ENCODE assay signal across 1 cellular context in the genomic region with DNA sequence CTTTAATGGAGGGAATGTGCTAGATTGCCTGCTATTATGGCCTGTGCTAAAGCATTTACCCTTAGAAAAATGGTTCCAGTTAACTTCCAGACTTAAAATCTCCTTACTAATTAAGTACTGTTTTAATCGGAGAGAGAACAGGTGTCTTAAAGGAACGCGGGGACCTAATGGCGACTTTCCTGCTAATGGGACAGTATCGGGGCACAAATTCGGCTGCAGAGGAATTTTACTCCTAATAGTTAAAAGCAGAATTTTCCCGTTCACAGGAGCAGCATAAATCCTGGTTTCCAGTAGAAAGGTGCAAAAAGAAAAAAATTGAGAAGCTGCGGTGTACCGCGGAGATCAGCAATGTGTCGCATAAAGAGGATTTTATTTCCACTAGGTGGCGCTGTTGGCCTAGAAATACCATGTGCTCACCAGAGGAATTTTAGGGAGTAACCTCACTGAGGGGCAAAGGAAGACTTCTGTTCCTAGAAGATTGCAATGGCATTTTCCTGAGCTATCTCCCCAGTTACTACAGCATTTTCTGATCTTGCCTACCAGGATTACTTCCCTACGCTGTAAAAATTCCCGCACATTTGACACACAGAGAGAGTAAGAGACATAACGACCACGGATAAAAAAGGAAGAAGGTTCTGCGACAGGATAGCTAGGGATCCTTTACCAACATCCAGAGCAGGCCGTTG.
A peak's percentile ranks its signal among the peaks of the same experiment; 100 is the strongest.
TF ChIP-seq lines count a peak whose summit lies in the region.

No MANE protein-coding gene starts in this region.

TF ChIP-seq in HepG2, 621 proteins besides CTCF, POLR2A, EP300 and RAD21 (continued from another document):
- TF ChIP-seq NFKBIZ (CRISPR knock-in tag; IDR thresholded peaks at IDR 0.05) (no peak), CBFB (CRISPR knock-in tag; IDR thresholded peaks at IDR 0.05) (no peak), ATF7 (IDR thresholded peaks at IDR 0.05) (no peak), ATF7 (CRISPR knock-in tag; IDR thresholded peaks at IDR 0.05) (no peak), REL (CRISPR knock-in tag; conservative IDR thresholded peaks at IDR 0.05) (no peak), ZNF720 (CRISPR knock-in tag; IDR thresholded peaks at IDR 0.05) (no peak), FOXK2 (IDR thresholded peaks at IDR 0.05) (no peak), TEAD3 (CRISPR knock-in tag; optimal IDR thresholded peaks at IDR 0.05; ENCODE audit: borderline replicate concordance) (peak; percentile 21), STAG1 (CRISPR knock-in tag; IDR thresholded peaks at IDR 0.05) (peak; percentile 86), ZNF7 (CRISPR knock-in tag; IDR thresholded peaks at IDR 0.05) (no peak), ZNF75D (CRISPR knock-in tag; IDR thresholded peaks at IDR 0.05; ENCODE audit: borderline replicate concordance) (no peak), MEF2D (CRISPR knock-in tag; IDR thresholded peaks at IDR 0.05) (no peak), ZNF775 (CRISPR knock-in tag; IDR thresholded peaks at IDR 0.05; ENCODE audit: borderline replicate concordance) (no peak)
- TF ChIP-seq, protein P1, sequence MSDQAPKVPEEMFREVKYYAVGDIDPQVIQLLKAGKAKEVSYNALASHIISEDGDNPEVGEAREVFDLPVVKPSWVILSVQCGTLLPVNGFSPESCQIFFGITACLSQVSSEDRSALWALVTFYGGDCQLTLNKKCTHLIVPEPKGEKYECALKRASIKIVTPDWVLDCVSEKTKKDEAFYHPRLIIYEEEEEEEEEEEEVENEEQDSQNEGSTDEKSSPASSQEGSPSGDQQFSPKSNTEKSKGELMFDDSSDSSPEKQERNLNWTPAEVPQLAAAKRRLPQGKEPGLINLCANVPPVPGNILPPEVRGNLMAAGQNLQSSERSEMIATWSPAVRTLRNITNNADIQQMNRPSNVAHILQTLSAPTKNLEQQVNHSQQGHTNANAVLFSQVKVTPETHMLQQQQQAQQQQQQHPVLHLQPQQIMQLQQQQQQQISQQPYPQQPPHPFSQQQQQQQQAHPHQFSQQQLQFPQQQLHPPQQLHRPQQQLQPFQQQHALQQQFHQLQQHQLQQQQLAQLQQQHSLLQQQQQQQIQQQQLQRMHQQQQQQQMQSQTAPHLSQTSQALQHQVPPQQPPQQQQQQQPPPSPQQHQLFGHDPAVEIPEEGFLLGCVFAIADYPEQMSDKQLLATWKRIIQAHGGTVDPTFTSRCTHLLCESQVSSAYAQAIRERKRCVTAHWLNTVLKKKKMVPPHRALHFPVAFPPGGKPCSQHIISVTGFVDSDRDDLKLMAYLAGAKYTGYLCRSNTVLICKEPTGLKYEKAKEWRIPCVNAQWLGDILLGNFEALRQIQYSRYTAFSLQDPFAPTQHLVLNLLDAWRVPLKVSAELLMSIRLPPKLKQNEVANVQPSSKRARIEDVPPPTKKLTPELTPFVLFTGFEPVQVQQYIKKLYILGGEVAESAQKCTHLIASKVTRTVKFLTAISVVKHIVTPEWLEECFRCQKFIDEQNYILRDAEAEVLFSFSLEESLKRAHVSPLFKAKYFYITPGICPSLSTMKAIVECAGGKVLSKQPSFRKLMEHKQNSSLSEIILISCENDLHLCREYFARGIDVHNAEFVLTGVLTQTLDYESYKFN (CRISPR knock-in tag; conservative IDR thresholded peaks at IDR 0.05) = no peak
- TF ChIP-seq, protein P2, sequence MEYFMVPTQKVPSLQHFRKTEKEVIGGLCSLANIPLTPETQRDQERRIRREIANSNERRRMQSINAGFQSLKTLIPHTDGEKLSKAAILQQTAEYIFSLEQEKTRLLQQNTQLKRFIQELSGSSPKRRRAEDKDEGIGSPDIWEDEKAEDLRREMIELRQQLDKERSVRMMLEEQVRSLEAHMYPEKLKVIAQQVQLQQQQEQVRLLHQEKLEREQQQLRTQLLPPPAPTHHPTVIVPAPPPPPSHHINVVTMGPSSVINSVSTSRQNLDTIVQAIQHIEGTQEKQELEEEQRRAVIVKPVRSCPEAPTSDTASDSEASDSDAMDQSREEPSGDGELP (IDR thresholded peaks at IDR 0.05; ENCODE audit: borderline replicate concordance, low read depth) = no peak
